ENCODE assay signal across 1 cellular context in the genomic region with DNA sequence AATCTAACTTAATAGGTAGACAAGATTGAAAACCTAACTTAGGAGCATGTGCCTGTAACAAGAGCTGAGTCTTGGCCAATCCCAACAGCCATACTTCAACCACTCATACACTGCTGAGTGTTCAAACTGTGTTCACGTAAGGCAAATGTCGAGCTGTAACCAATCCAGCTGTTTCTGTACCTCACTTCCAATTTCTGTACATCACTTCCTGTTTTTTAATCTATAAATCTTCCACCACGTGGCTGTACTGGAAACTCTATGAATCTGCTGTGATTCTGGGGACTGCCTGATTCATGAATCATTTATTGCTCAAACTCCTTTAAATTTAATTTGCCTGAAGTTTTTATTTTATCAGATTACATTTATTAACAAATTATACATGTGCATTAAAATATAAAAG.
TF ChIP-seq lines count a peak whose summit lies in the region.

No MANE protein-coding gene starts in this region.

TF ChIP-seq in GM12878, 131 proteins besides CTCF, POLR2A, EP300 and RAD21:
- TF ChIP-seq, protein P1, sequence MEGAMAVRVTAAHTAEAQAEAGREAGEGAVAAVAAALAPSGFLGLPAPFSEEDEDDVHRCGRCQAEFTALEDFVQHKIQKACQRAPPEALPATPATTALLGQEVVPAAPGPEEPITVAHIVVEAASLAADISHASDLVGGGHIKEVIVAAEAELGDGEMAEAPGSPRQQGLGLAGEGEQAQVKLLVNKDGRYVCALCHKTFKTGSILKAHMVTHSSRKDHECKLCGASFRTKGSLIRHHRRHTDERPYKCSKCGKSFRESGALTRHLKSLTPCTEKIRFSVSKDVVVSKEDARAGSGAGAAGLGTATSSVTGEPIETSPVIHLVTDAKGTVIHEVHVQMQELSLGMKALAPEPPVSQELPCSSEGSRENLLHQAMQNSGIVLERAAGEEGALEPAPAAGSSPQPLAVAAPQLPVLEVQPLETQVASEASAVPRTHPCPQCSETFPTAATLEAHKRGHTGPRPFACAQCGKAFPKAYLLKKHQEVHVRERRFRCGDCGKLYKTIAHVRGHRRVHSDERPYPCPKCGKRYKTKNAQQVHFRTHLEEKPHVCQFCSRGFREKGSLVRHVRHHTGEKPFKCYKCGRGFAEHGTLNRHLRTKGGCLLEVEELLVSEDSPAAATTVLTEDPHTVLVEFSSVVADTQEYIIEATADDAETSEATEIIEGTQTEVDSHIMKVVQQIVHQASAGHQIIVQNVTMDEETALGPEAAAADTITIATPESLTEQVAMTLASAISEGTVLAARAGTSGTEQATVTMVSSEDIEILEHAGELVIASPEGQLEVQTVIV (IDR thresholded peaks at IDR 0.05; ENCODE audit: borderline replicate concordance, partially characterized antibody), result no peak
- peak; percentile 57; the same call in 1 of the 2 replicates for TF ChIP-seq SPI1 (IDR thresholded peaks at IDR 0.05; ENCODE audit: borderline replicate concordance, insufficient read depth, low read depth, low read length)
